ENCODE assay signal across 15 cellular contexts in genomic region chr11:105296806-105297205, GRCh38.
"Had no signal": no experiment of that assay in that cellular context is flagged by ENCODE, and none has a peak within 500 bp of the region (broad histone marks: within the 10 kb centered on the region; RNA-seq: fewer than 3 reads in every experiment).

No MANE protein-coding gene starts in this region.

- DNase-seq: activated CD4-positive, alpha-beta T cell treated with anti-CD3 and anti-CD28 coated beads for 36 hours; activated CD8-positive, alpha-beta memory T cell treated with anti-CD3 and anti-CD28 coated beads for 24 hours; activated effector memory CD4-positive, alpha-beta T cell treated with Interleukin-2 at 50 U/mL for 16 hours; central memory CD4-positive, alpha-beta T cell; colonic mucosa; esophagus squamous epithelium; mesendoderm; natural killer cell; T-helper 17 cell; upper lobe of right lung; WERI-Rb-1 had no signal

- H3K27me3 ChIP-seq: colonic mucosa, esophagus squamous epithelium, right atrium auricular region, upper lobe of right lung had no signal

- H3K4me1 ChIP-seq: colonic mucosa, esophagus squamous epithelium, right atrium auricular region, upper lobe of right lung had no signal

- H3K4me3 Mint-ChIP-seq: activated CD4-positive, alpha-beta T cell treated with anti-CD3 and anti-CD28 coated beads for 36 hours; brain; natural killer cell; T-helper 17 cell had no signal

- H3K27me3 Mint-ChIP-seq: brain, progenitor cell of endocrine pancreas, T-helper 17 cell had no signal

- H3K9me3 ChIP-seq: colonic mucosa, esophagus squamous epithelium, upper lobe of right lung had no signal

- H3K27ac ChIP-seq: colonic mucosa, esophagus squamous epithelium, right atrium auricular region, thoracic aorta, upper lobe of right lung, WERI-Rb-1 had no signal

- H3K36me3 ChIP-seq: colonic mucosa, esophagus squamous epithelium, right atrium auricular region, thoracic aorta, upper lobe of right lung, WERI-Rb-1 had no signal

- H3K4me1 Mint-ChIP-seq: brain, natural killer cell had no signal

- ATAC-seq: natural killer cell, T-helper 17 cell, upper lobe of right lung had no signal

- H3K4me3 ChIP-seq: colonic mucosa, esophagus squamous epithelium, right atrium auricular region, thoracic aorta, upper lobe of right lung had no signal

- H3K36me3 Mint-ChIP-seq: brain, natural killer cell had no signal

- H3K27ac Mint-ChIP-seq: natural killer cell, progenitor cell of endocrine pancreas, T-helper 17 cell had no signal
